In the genomic region with DNA sequence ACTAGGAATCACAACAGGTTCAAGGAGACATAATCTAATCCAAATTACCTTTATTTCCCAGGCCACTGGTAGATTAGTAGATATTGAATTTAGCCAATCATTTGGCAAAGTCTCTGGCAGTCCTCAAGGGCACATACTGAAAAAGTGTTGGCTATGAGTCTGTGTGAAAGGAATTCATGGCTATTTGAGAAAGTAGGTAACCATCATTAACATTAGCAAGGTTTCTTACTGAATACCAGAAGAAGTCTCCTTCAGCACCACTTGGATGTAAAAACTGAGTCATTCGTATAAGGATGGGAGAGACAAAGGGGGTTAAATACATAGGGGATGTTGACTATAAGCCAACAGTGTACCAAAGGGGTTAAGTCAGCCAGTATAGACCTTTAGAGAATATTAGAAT, we compare ENCODE assay signal across 29 cellular contexts.
"Had no signal": no experiment of that assay in that cellular context is flagged by ENCODE, and none has a peak within 500 bp of the region (broad histone marks: within the 10 kb centered on the region; RNA-seq: fewer than 3 reads in every experiment).

No MANE protein-coding gene starts in this region.

- H3K27me3 Mint-ChIP-seq: activated CD4-positive, alpha-beta memory T cell treated with anti-CD3 and anti-CD28 coated beads, Interleukin-2, amount 10 ng/mL, durations not matched to agents 7 days and 5 days; activated CD4-positive, alpha-beta T cell treated with anti-CD3 and anti-CD28 coated beads, Interleukin-2, amount 10 ng/mL, durations not matched to agents 7 days and 5 days; activated naive CD4-positive, alpha-beta T cell treated with anti-CD3 and anti-CD28 coated beads, Interleukin-2, amount 50 U/mL, for 24 hours; activated naive CD8-positive, alpha-beta T cell treated with anti-CD3 and anti-CD28 coated beads for 36 hours; activated naive CD8-positive, alpha-beta T cell treated with anti-CD3 and anti-CD28 coated beads, Interleukin-2, amount 50 U/mL, for 24 hours; central memory CD8-positive, alpha-beta T cell; dendritic cell treated with granulocyte-macrophage colony-stimulating factor and Interleukin-4, amounts not matched to agents 40 ng/mL and 50 ng/mL, for 4 days had no signal

- H3K9me3 ChIP-seq: adrenal gland, ascending aorta had no signal

- H3K27ac ChIP-seq: adrenal gland, ascending aorta, brain microvascular endothelial cell, coronary artery, VCaP had no signal

- H3K4me1 Mint-ChIP-seq: activated naive CD4-positive, alpha-beta T cell treated with anti-CD3 and anti-CD28 coated beads, Interleukin-2, amount 50 U/mL, for 24 hours had no signal

- H3K27ac Mint-ChIP-seq: activated CD4-positive, alpha-beta memory T cell treated with anti-CD3 and anti-CD28 coated beads, Interleukin-2, amount 10 ng/mL, durations not matched to agents 7 days and 5 days; activated CD4-positive, alpha-beta T cell treated with anti-CD3 and anti-CD28 coated beads, Interleukin-2, amount 10 ng/mL, durations not matched to agents 7 days and 5 days; activated naive CD4-positive, alpha-beta T cell treated with anti-CD3 and anti-CD28 coated beads for 36 hours; activated naive CD4-positive, alpha-beta T cell treated with anti-CD3 and anti-CD28 coated beads, Interleukin-2, amount 50 U/mL, for 24 hours; activated naive CD8-positive, alpha-beta T cell treated with anti-CD3 and anti-CD28 coated beads for 36 hours; activated naive CD8-positive, alpha-beta T cell treated with anti-CD3 and anti-CD28 coated beads, Interleukin-2, amount 50 U/mL, for 24 hours; activated T-helper 2 cell treated with anti-CD3 and anti-CD28 coated beads, Interferon-gamma antibody, Interleukin-2, Interleukin-4, amounts not matched to agents 10 μg/mL and 5 μg/mL and 100 μg/mL, durations not matched to agents 14 hours and 24 hours and 36 hours; endodermal cell; WTC11 had no signal

- H3K9me3 Mint-ChIP-seq: activated CD4-positive, alpha-beta memory T cell treated with anti-CD3 and anti-CD28 coated beads, Interleukin-2, amount 10 ng/mL, durations not matched to agents 7 days and 5 days; activated naive CD4-positive, alpha-beta T cell treated with anti-CD3 and anti-CD28 coated beads for 36 hours; activated naive CD4-positive, alpha-beta T cell treated with anti-CD3 and anti-CD28 coated beads, Interleukin-2, amount 50 U/mL, for 24 hours; activated naive CD8-positive, alpha-beta T cell treated with anti-CD3 and anti-CD28 coated beads for 36 hours; activated naive CD8-positive, alpha-beta T cell treated with anti-CD3 and anti-CD28 coated beads, Interleukin-2, amount 50 U/mL, for 24 hours; activated T-cell treated with anti-CD3 and anti-CD28 coated beads, Interleukin-2, amount 50 U/mL, for 4 hours; central memory CD8-positive, alpha-beta T cell; endodermal cell; WTC11 had no signal

- H3K4me3 Mint-ChIP-seq: activated CD4-positive, alpha-beta memory T cell treated with anti-CD3 and anti-CD28 coated beads, Interleukin-2, amount 10 ng/mL, durations not matched to agents 7 days and 5 days; activated CD4-positive, alpha-beta T cell treated with anti-CD3 and anti-CD28 coated beads, Interleukin-2, amount 10 ng/mL, durations not matched to agents 7 days and 5 days; activated naive CD4-positive, alpha-beta T cell treated with anti-CD3 and anti-CD28 coated beads for 36 hours; activated naive CD4-positive, alpha-beta T cell treated with anti-CD3 and anti-CD28 coated beads, Interleukin-2, amount 50 U/mL, for 24 hours; activated naive CD8-positive, alpha-beta T cell treated with anti-CD3 and anti-CD28 coated beads for 36 hours; activated naive CD8-positive, alpha-beta T cell treated with anti-CD3 and anti-CD28 coated beads, Interleukin-2, amount 50 U/mL, for 24 hours; activated T-cell treated with anti-CD3 and anti-CD28 coated beads, Interleukin-2, amount 50 U/mL, for 4 hours; activated T-helper 1 cell treated with anti-CD3 and anti-CD28 coated beads, Interleukin-12 subunit alpha, Interleukin-12 subunit beta, Interleukin-2, Interleukin-4 antibody, amounts not matched to agents 30 ng/mL and 10 ng/mL and 1 ng/mL, durations not matched to agents 14 hours and 24 hours and 36 hours; central memory CD8-positive, alpha-beta T cell; dendritic cell treated with granulocyte-macrophage colony-stimulating factor and Interleukin-4, amounts not matched to agents 40 ng/mL and 50 ng/mL, for 4 days; endodermal cell; WTC11 had no signal

- H3K4me3 ChIP-seq: adrenal gland, ascending aorta, coronary artery, dorsolateral prefrontal cortex had no signal

- DNase-seq: activated CD4-positive, alpha-beta memory T cell treated with anti-CD3 and anti-CD28 coated beads, Interleukin-2, amount 10 ng/mL, durations not matched to agents 7 days and 5 days; activated CD4-positive, alpha-beta T cell treated with anti-CD3 and anti-CD28 coated beads for 1 hour; activated CD4-positive, alpha-beta T cell treated with anti-CD3 and anti-CD28 coated beads for 4 hours; activated CD4-positive, alpha-beta T cell treated with anti-CD3 and anti-CD28 coated beads, Interleukin-2, amount 10 ng/mL, durations not matched to agents 7 days and 5 days; activated CD4-positive, alpha-beta T cell treated with anti-CD3 and anti-CD28 coated beads, Interleukin-2, amount 50 U/mL, for 4 hours; activated CD8-positive, alpha-beta memory T cell treated with anti-CD3 and anti-CD28 coated beads, Interleukin-2, amount 50 U/mL, for 48 hours; activated effector memory CD4-positive, alpha-beta T cell treated with anti-CD3 and anti-CD28 coated beads, Interleukin-2, amount 50 U/mL, for 16 hours; activated naive CD4-positive, alpha-beta T cell treated with anti-CD3 and anti-CD28 coated beads for 36 hours; activated naive CD8-positive, alpha-beta T cell treated with anti-CD3 and anti-CD28 coated beads for 36 hours; activated naive CD8-positive, alpha-beta T cell treated with anti-CD3 and anti-CD28 coated beads, Interleukin-2, amount 50 U/mL, for 24 hours; activated T-cell treated with anti-CD3 and anti-CD28 coated beads for 4 hours; activated T-cell treated with anti-CD3 and anti-CD28 coated beads, Interleukin-2, amount 50 U/mL, for 4 hours; adrenal gland; amygdala; brain microvascular endothelial cell; dorsolateral prefrontal cortex; effector memory CD4-positive, alpha-beta T cell; endodermal cell; T-helper 1 cell; T-helper 2 cell had no signal

- H3K4me1 ChIP-seq: ascending aorta had no signal

- H3K27me3 ChIP-seq: adrenal gland, ascending aorta, brain microvascular endothelial cell, dorsolateral prefrontal cortex had no signal

- H3K36me3 ChIP-seq: adrenal gland, ascending aorta, brain microvascular endothelial cell had no signal
